ENCODE assay signal across 11 cellular contexts in the genomic region with DNA sequence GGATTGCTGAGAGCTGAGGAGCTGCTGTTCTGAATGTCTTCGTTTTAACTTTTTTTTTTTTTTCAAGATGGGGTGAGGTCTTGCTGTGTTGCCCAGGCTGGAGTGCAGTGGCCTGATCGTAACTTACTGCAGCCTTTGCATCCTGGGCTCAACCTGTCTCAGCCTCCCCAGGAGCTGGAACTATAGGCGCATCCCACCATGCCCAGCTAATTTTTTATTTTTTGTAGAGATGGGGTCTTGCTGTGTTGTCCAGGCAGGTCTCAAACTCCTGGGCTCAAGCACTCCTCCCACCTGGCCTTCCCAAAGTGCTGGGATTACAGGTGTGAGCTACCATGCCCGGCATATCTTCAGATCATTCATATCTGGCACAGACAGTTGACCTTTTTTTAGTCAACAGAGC. TPM values are rescaled to one million over a fixed set of nuclear protein-coding genes. Genes with fewer than 3 reads are reported as not detected.
DNase-seq lines count a peak whose midpoint lies in the region; ATAC-seq and TF ChIP-seq lines count a peak whose summit lies in the region.
"Had no signal": no experiment of that assay in that cellular context is flagged by ENCODE, and none has a peak within 500 bp of the region (broad histone marks: within the 10 kb centered on the region; RNA-seq: fewer than 3 reads in every experiment).

No MANE protein-coding gene starts in this region.

- peak overlapping the region; percentile 20 for H3K27ac Mint-ChIP-seq in Caco-2 (ENCODE audit: unreplicated experiment)

- H3K27me3 ChIP-seq in Caco-2 (replicated peaks; ENCODE audit: control insufficient read depth, insufficient read depth, low read length), result no peaks in the 10 kb centered on the region
- no peaks in the 10 kb centered on the region for H3K27me3 ChIP-seq in gastrocnemius medialis

- CTCF ChIA-PET in Caco-2 (lab: Charles Lee), result no interaction called here

- no peak for TF ChIP-seq POLR2A in gastrocnemius medialis (IDR thresholded peaks at IDR 0.05)

- no peaks in the 10 kb centered on the region for H3K27me3 Mint-ChIP-seq in Caco-2 (ENCODE audit: insufficient read depth, unreplicated experiment)

- ATAC-seq in gastrocnemius medialis, result no peak
- ATAC-seq in GM21717 (IDR thresholded peaks at IDR 0.05; ENCODE audit: unreplicated experiment), result no peak

- H3K4me1 Mint-ChIP-seq in Caco-2 (ENCODE audit: low read depth, unreplicated experiment), result peaks cover 15% of the 10 kb centered on the region

- H3K9me3 ChIP-seq in Caco-2, result no peaks in the 10 kb centered on the region
- H3K9me3 ChIP-seq in gastrocnemius medialis, result no peaks in the 10 kb centered on the region

- no TSS peak for BruUV-seq in Caco-2 (replicated peaks; lab: Mats Ljungman, UMichigan)

- no peak for TF ChIP-seq CTCF in Caco-2 (IDR thresholded peaks at IDR 0.05; ENCODE audit: insufficient read depth in 1 of 2, low read depth in 1 of 2, low read length in 1 of 2, severe bottlenecking in 1 of 2, unreplicated experiment in 1 of 2)
- no peak for TF ChIP-seq CTCF in WI38 (IDR thresholded peaks at IDR 0.05; ENCODE audit: low read depth, low read length)
- no peak for TF ChIP-seq CTCF in fibroblast of villous mesenchyme (IDR thresholded peaks at IDR 0.05; ENCODE audit: insufficient read depth, low read depth, low read length)
- no peak for TF ChIP-seq CTCF in gastrocnemius medialis (IDR thresholded peaks at IDR 0.05 in 4 of 5, conservative IDR thresholded peaks at IDR 0.05 in 1 of 5)

- H3K4me1 ChIP-seq in Caco-2 (no peaks in the 10 kb centered on the region), gastrocnemius medialis (peaks cover 61 to 83% of the 10 kb centered on the region in 2 donors)

- no peaks in the 10 kb centered on the region for H3K9me3 Mint-ChIP-seq in Caco-2 (ENCODE audit: unreplicated experiment)

- peak overlapping the region; percentile 79 to 85 (median 82) for H3K27ac ChIP-seq in gastrocnemius medialis

- POLR2A ChIA-PET in Caco-2 (lab: Charles Lee), result no interaction called here

- no peak overlapping the region for H3K4me3 Mint-ChIP-seq in Caco-2 (ENCODE audit: unreplicated experiment)

- H3K4me3 ChIP-seq in Caco-2 (ENCODE audit: low read depth, low read length) (no peak overlapping the region), WI38 (ENCODE audit: low read depth, low read length) (peak overlapping the region; percentile 10; the same call in 1 of the 2 replicates), fibroblast of villous mesenchyme (ENCODE audit: low read depth, low read length) (peak overlapping the region; percentile 29), gastrocnemius medialis (no peak overlapping the region)

- in situ Hi-C loops in gastrocnemius medialis (cut with MboI; ENCODE audit: low sequenced_read_pairs in 4 of 4), result no loop called here

- no peaks in the 10 kb centered on the region for H3K36me3 ChIP-seq in Caco-2 (ENCODE audit: control insufficient read depth, insufficient read depth, low read length)
- no peaks in the 10 kb centered on the region for H3K36me3 ChIP-seq in gastrocnemius medialis

- no peaks in the 10 kb centered on the region for H3K36me3 Mint-ChIP-seq in Caco-2 (ENCODE audit: insufficient read depth, unreplicated experiment)

- intact Hi-C loops in Caco-2 (cut with micrococcal nuclease; ENCODE audit: unreplicated experiment) (no loop called here), gastrocnemius medialis (cut with DNase I; ENCODE audit: low total_unique reads) (loop anchor here (2.0 kb wide), 1 partner anchor 45 kb away; no protein-coding TSS in a partner anchor)

- DNase-seq in Caco-2 (no peak), fibroblast of villous mesenchyme (ENCODE audit: low read depth) (no peak), gastrocnemius medialis (no peak), NCI-H1105 (lab: John Stamatoyannopoulos, UW) (no peak), Ammon's horn (ENCODE audit: low spot score) (no peak)
- DNase-seq in stimulated activated naive CD4-positive, alpha-beta T cell (lab: John Stamatoyannopoulos, UW), result no peak
- DNase-seq: effector memory CD4-positive, alpha-beta T cell; MV-4-11; NCI-H446 had no signal

RNA-seq across cellular contexts. Expression of gene TRIO, which starts 46.5 kb away (rescaled TPM):
- 92.0 and 98.9 TPM in 2 replicates for total RNA-seq in Caco-2 (2022)
- 366 and 410 TPM in 2 replicates for total RNA-seq in fibroblast of villous mesenchyme
- 10 to 100 TPM; 31.5 to 57.5 (median 50.4) TPM for total RNA-seq in gastrocnemius medialis

Comparison
In these comparisons a context has a peak if more than half of its experiments do, and no peak if none do; other contexts are left out.
1. H3K4me3 ChIP-seq: peak in WI38 (single experiment) and fibroblast of villous mesenchyme (single experiment); none in Caco-2 (single experiment) and gastrocnemius medialis (0 of 4).